ENCODE assay signal across 1 cellular context in genomic region chr6:154582696-154583095, GRCh38.
TF ChIP-seq lines count a peak whose summit lies in the region.

No MANE protein-coding gene starts in this region.

TF ChIP-seq in K562, 482 proteins besides CTCF, POLR2A, EP300 and RAD21 (continued from another document):
- TF ChIP-seq CGGBP1 (CRISPR knock-in tag; IDR thresholded peaks at IDR 0.05): no peak
- TF ChIP-seq DACH1 (IDR thresholded peaks at IDR 0.05; ENCODE audit: partially characterized antibody): peak; percentile 40
TF ChIP-seq in K562: peak in this region for 1.
